ENCODE assay signal across 1 cellular context in the genomic region with DNA sequence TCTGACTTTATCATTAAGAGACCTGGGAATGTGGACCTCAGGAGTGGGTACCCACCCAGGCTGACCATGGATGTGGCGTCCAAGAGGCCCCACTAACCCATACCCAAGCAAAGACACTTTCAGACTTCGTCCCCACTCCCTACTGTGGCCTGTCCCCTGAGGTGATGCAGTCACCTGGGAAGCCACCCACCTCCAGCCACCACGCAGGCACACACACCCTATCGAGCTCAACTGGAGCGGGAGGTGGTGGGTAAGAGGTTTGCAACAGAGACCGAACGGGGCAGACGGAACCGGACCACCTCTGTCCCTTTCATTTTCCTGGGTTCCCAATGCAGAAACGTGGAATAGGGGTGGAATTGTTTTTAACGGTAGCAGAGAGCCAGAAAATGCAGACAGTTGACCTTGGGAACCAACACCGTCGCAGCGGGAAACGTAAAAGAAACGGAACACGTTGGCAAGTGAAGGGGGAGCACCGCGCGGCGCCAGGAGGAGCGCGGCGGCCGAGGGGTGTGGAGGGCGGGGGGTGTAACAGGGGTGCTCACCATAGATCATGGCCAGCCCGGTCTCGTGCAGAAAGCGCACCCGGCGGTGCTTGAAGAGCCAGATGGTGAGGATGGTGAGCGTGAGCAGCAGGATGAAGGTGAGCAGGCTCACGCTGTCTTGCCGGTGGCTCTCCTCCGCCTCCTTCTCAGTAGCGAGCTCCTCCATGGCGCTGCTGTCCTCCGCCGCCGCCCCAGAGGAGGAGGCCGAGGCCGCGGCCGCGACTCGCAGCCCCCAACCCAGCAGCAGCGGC.
TF ChIP-seq lines count a peak whose summit lies in the region.

No MANE protein-coding gene starts in this region.

TF ChIP-seq in liver, 16 proteins besides CTCF, POLR2A, EP300 and RAD21 (continued from another document):
- TF ChIP-seq, protein P1, sequence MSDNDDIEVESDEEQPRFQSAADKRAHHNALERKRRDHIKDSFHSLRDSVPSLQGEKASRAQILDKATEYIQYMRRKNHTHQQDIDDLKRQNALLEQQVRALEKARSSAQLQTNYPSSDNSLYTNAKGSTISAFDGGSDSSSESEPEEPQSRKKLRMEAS (IDR thresholded peaks at IDR 0.05) = no peak
